ENCODE assay signal across 22 cellular contexts in the genomic region with DNA sequence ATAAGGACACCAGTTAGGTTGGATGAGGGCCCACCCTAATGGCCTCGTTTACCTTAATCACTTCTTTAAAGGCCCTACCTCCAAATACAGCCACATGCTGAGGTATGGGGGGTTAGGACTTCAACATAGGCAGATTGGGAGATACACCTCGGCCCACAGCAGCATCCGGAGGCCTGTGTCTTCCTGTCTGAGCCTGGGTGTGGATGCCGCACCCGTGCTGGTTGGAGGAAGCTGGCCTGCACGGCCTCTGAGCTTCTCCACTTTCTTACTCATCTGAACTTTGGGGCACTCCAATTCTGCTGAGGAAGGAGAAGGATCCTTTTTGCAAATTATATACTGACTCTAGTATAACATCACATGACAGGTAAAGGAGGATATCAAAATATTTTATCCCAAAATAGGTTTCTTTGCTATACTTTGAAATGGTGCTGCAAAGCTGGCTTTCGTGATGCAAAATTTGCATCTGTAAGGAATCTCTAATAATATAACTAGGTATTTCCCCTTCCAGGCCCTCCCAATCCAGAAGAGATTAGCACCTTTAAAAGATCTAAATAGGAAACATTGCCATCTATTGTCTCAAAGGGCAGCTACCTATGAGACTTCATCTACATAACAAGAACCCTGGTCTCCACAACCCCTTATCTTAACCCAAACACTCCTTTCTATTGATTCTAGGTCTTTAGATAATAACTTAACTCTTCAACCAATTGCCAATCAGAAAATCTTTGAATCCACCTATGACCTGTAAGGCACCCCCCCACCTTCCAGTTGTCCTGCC.
"Had no signal": no experiment of that assay in that cellular context is flagged by ENCODE, and none has a peak within 500 bp of the region (broad histone marks: within the 10 kb centered on the region; RNA-seq: fewer than 3 reads in every experiment).

No MANE protein-coding gene starts in this region.

- DNase-seq: activated T-cell treated with anti-CD3 and anti-CD28 coated beads, Interleukin-2, amount 50 U/mL, for 1 hour; adrenal gland; brain microvascular endothelial cell; caudate nucleus; effector CD4-positive, alpha-beta T cell; hippocampal formation; kidney glomerular epithelial cell; left ventricle myocardium inferior; ovary; psoas muscle; spleen; stimulated activated CD4-positive, alpha-beta T cell treated with anti-CD3 and anti-CD28 coated beads, Interleukin-4, amount 100 ng/mL, for 1 hour; stimulated activated naive CD4-positive, alpha-beta T cell treated with Interleukin-2 at 50 U/mL for 16 hours; T-helper 9 cell; upper lobe of left lung had no signal

- H3K36me3 Mint-ChIP-seq: activated naive CD8-positive, alpha-beta T cell had no signal

- H3K9me3 ChIP-seq: adrenal gland, ascending aorta, left ventricle myocardium inferior, neutrophil, ovary, psoas muscle, right atrium auricular region, spleen, upper lobe of left lung had no signal

- ATAC-seq: psoas muscle had no signal

- H3K27me3 ChIP-seq: ascending aorta, ovary, right atrium auricular region, upper lobe of left lung had no signal

- FAIRE-seq: frontal cortex had no signal

- H3K4me3 Mint-ChIP-seq: activated naive CD8-positive, alpha-beta T cell; dendritic cell treated with granulocyte-macrophage colony-stimulating factor and Interleukin-4, amounts not matched to agents 40 ng/mL and 50 ng/mL, for 4 days; nephron had no signal

- H3K27ac Mint-ChIP-seq: activated naive CD8-positive, alpha-beta T cell; dendritic cell treated with granulocyte-macrophage colony-stimulating factor and Interleukin-4, amounts not matched to agents 40 ng/mL and 50 ng/mL, for 4 days had no signal

- H3K4me3 ChIP-seq: adrenal gland, ascending aorta, left ventricle myocardium inferior, ovary, psoas muscle, right atrium auricular region, spleen, upper lobe of left lung had no signal

- H3K36me3 ChIP-seq: adrenal gland, ascending aorta, brain microvascular endothelial cell, left ventricle myocardium inferior, neutrophil, ovary, right atrium auricular region, spleen, upper lobe of left lung had no signal

- H3K4me1 ChIP-seq: adrenal gland, ascending aorta, psoas muscle, spleen had no signal

- H3K9me3 Mint-ChIP-seq: dendritic cell treated with granulocyte-macrophage colony-stimulating factor and Interleukin-4, amounts not matched to agents 40 ng/mL and 50 ng/mL, for 4 days; nephron had no signal

- H3K27ac ChIP-seq: adrenal gland, ascending aorta, brain microvascular endothelial cell, left ventricle myocardium inferior, neutrophil, ovary, psoas muscle, right atrium auricular region, spleen, upper lobe of left lung had no signal
